In the genomic region with DNA sequence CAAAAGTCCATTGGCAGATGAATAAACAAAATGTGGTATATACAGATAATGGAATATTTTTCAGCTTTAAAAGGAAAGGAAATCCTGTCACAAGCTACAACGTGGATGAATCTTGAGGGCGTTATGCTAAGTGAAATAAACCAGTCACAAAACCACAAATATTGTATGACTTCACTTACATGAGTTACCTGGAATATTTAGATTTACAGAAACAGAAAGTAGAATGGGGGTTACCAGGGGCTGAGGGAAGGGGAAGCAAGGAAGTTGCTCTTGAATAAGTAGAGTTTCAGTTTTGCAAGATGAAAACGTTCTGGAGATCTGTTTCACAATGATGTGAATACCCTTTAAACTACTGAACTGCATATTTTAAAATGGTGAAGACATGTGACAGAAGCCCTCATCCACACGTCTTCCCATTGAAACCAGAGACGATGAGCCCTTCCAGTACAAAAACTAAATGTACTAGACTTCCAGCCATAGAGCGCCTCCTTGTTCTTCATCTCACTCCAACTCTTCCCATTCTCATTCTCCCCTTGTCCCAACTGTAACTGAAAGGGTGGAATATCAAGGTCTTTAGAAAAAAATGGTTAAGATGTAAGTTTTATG, we compare ENCODE assay signal across 11 cellular contexts.
DNase-seq lines count a peak whose midpoint lies in the region; ATAC-seq and TF ChIP-seq lines count a peak whose summit lies in the region.
"Had no signal": no experiment of that assay in that cellular context is flagged by ENCODE, and none has a peak within 500 bp of the region (broad histone marks: within the 10 kb centered on the region; RNA-seq: fewer than 3 reads in every experiment).

No MANE protein-coding gene starts in this region.

- H3K4me3 ChIP-seq in PC-3 (ENCODE audit: low read length) = no peak overlapping the region
- H3K4me3 ChIP-seq: smooth muscle cell, vagina had no signal

- intact Hi-C loops in PC-3 (cut with micrococcal nuclease) = no loop called here

- H3K27ac ChIP-seq in PC-3 (ENCODE audit: low read length) = no peak overlapping the region
- H3K27ac ChIP-seq: vagina had no signal

- H3K9me2 ChIP-seq in PC-3 (replicated peaks; ENCODE audit: low read length) = no peaks in the 10 kb centered on the region

- no peak overlapping the region for H3K9ac ChIP-seq in PC-3 (ENCODE audit: low read length)

- H3K4me1 Mint-ChIP-seq in activated CD4-positive, alpha-beta T cell treated with anti-CD3 and anti-CD28 coated beads, Interleukin-2, amount 10 ng/mL, durations not matched to agents 7 days and 5 days = peaks cover 25% of the 10 kb centered on the region
- H3K4me1 Mint-ChIP-seq in T-cell = peaks cover 8 to 12% (median 8%) of the 10 kb centered on the region in 3 donors
- H3K4me1 Mint-ChIP-seq in stimulated activated effector memory CD8-positive, alpha-beta T cell treated with anti-CD3 and anti-CD28 coated beads, Interleukin-12 subunit alpha, Interleukin-12 subunit beta, amount 100 ng/mL, for 72 hours = peaks cover 20% of the 10 kb centered on the region

- peaks cover 16% of the 10 kb centered on the region for H3K4me1 ChIP-seq in PC-3 (ENCODE audit: insufficient read depth, low read length)
- H3K4me1 ChIP-seq: vagina had no signal

- no peaks in the 10 kb centered on the region for H3K27me3 ChIP-seq in PC-3 (ENCODE audit: low read length)
- H3K27me3 ChIP-seq: vagina had no signal

- peak overlapping the region; percentile 86 for H3K27ac Mint-ChIP-seq in activated CD4-positive, alpha-beta T cell treated with anti-CD3 and anti-CD28 coated beads, Interleukin-2, amount 10 ng/mL, durations not matched to agents 7 days and 5 days
- peak overlapping the region; percentile 46 to 70 for H3K27ac Mint-ChIP-seq in T-cell
- peak overlapping the region; percentile 68 for H3K27ac Mint-ChIP-seq in stimulated activated effector memory CD8-positive, alpha-beta T cell treated with anti-CD3 and anti-CD28 coated beads, Interleukin-12 subunit alpha, Interleukin-12 subunit beta, amount 100 ng/mL, for 72 hours

- H3K79me2 ChIP-seq in PC-3 (ENCODE audit: low read length) = no peaks in the 10 kb centered on the region

- no peaks in the 10 kb centered on the region; the same call in 1 of the 2 replicates for H3K36me3 ChIP-seq in PC-3 (ENCODE audit: low read depth, low read length)

- peaks cover 2% of the 10 kb centered on the region for H3K9me3 Mint-ChIP-seq in activated CD4-positive, alpha-beta T cell treated with anti-CD3 and anti-CD28 coated beads, Interleukin-2, amount 10 ng/mL, durations not matched to agents 7 days and 5 days
- no peaks in the 10 kb centered on the region for H3K9me3 Mint-ChIP-seq in T-cell
- H3K9me3 Mint-ChIP-seq in stimulated activated effector memory CD8-positive, alpha-beta T cell treated with anti-CD3 and anti-CD28 coated beads, Interleukin-12 subunit alpha, Interleukin-12 subunit beta, amount 100 ng/mL, for 72 hours = no peaks in the 10 kb centered on the region

- BruUV-seq in PC-3 (replicated peaks; lab: Mats Ljungman, UMichigan) = no TSS peak

- H2AFZ ChIP-seq in PC-3 (ENCODE audit: low read length) = no peak overlapping the region

- H3K9me3 ChIP-seq in PC-3 (ENCODE audit: low read length) = no peaks in the 10 kb centered on the region
- H3K9me3 ChIP-seq: vagina had no signal

- peaks cover 36% of the 10 kb centered on the region for H3K36me3 Mint-ChIP-seq in activated CD4-positive, alpha-beta T cell treated with anti-CD3 and anti-CD28 coated beads, Interleukin-2, amount 10 ng/mL, durations not matched to agents 7 days and 5 days (ENCODE audit: low read depth)
- peaks cover 64% of the 10 kb centered on the region for H3K36me3 Mint-ChIP-seq in T-cell
- H3K36me3 Mint-ChIP-seq in stimulated activated effector memory CD8-positive, alpha-beta T cell treated with anti-CD3 and anti-CD28 coated beads, Interleukin-12 subunit alpha, Interleukin-12 subunit beta, amount 100 ng/mL, for 72 hours = peaks cover 72% of the 10 kb centered on the region

- peak; percentile 72 for ATAC-seq in HG02840 (IDR thresholded peaks at IDR 0.05; ENCODE audit: low FRiP score, unreplicated experiment)
- ATAC-seq in T-cell (replicated peaks in 1 of 4) = peak in 1 of 4 experiments; percentile 16
- ATAC-seq in stimulated activated effector memory CD8-positive, alpha-beta T cell treated with anti-CD3 and anti-CD28 coated beads, Interleukin-12 subunit alpha, Interleukin-12 subunit beta, amount 100 ng/mL, for 72 hours = peak; percentile 81
- ATAC-seq in PC-3 = no peak

- peak overlapping the region; percentile 28 for H3K4me3 Mint-ChIP-seq in activated CD4-positive, alpha-beta T cell treated with anti-CD3 and anti-CD28 coated beads, Interleukin-2, amount 10 ng/mL, durations not matched to agents 7 days and 5 days
- H3K4me3 Mint-ChIP-seq in T-cell = no peak overlapping the region
- H3K4me3 Mint-ChIP-seq in stimulated activated effector memory CD8-positive, alpha-beta T cell treated with anti-CD3 and anti-CD28 coated beads, Interleukin-12 subunit alpha, Interleukin-12 subunit beta, amount 100 ng/mL, for 72 hours = peak overlapping the region; percentile 44

- H3K4me2 ChIP-seq in PC-3 (ENCODE audit: low read length) = no peak overlapping the region
- H3K4me2 ChIP-seq: smooth muscle cell had no signal

- TF ChIP-seq CTCF in PC-3 (conservative IDR thresholded peaks at IDR 0.05; ENCODE audit: low read depth, low read length) = no peak

- CTCF ChIA-PET in activated CD4-positive, alpha-beta T cell treated with anti-CD3 and anti-CD28 coated beads, Interleukin-2, amount 10 ng/mL, durations not matched to agents 7 days and 5 days (lab: Charles Lee) = no interaction called here
- CTCF ChIA-PET in T-cell (lab: Charles Lee) (no interaction called here), PC-3 (lab: Charles Lee) (no interaction called here)

- no peaks in the 10 kb centered on the region for H4K20me1 ChIP-seq in PC-3 (ENCODE audit: low read length)

- in situ Hi-C loops in ACHN (cut with HindIII; ENCODE audit: low pct_ligation_motif_present, low pct_unique_long_range_greater_than_20kb, low sequenced_read_pairs) = no loop called here

- H3K27me3 Mint-ChIP-seq in activated CD4-positive, alpha-beta T cell treated with anti-CD3 and anti-CD28 coated beads, Interleukin-2, amount 10 ng/mL, durations not matched to agents 7 days and 5 days = no peaks in the 10 kb centered on the region
- no peaks in the 10 kb centered on the region for H3K27me3 Mint-ChIP-seq in T-cell

- peak; percentile 42 for DNase-seq in activated CD4-positive, alpha-beta T cell treated with anti-CD3 and anti-CD28 coated beads, Interleukin-2, amount 10 ng/mL, durations not matched to agents 7 days and 5 days
- no peak for DNase-seq in activated CD4-positive, alpha-beta T cell treated with anti-CD3 and anti-CD28 coated beads for 1 hour
- DNase-seq in T-cell (no peak), T-helper 9 cell (no peak), PC-3 (no peak), ACHN (no peak)
- DNase-seq in stimulated activated effector memory CD8-positive, alpha-beta T cell treated with anti-CD3 and anti-CD28 coated beads, Interleukin-12 subunit alpha, Interleukin-12 subunit beta, amount 100 ng/mL, for 72 hours (ENCODE audit: low spot score in 2 of 2) = no peak
- DNase-seq: NCI-H1417 treated with DMSO at 0.1 percent for 48 hours had no signal

- POLR2A ChIA-PET in activated CD4-positive, alpha-beta T cell treated with anti-CD3 and anti-CD28 coated beads, Interleukin-2, amount 10 ng/mL, durations not matched to agents 7 days and 5 days (lab: Charles Lee) = no interaction called here
- POLR2A ChIA-PET in T-cell (lab: Charles Lee) (no interaction called here), PC-3 (lab: Charles Lee; ENCODE audit: unreplicated experiment) (no interaction called here)

- no peaks in the 10 kb centered on the region for H3F3A ChIP-seq in PC-3 (ENCODE audit: low read length, unreplicated experiment)

Comparison
In these comparisons a context has a peak if more than half of its experiments do, and no peak if none do; other contexts are left out.
1. H3K4me3 Mint-ChIP-seq: peak in activated CD4-positive, alpha-beta T cell treated with anti-CD3 and anti-CD28 coated beads, Interleukin-2, amount 10 ng/mL, durations not matched to agents 7 days and 5 days (single experiment) and stimulated activated effector memory CD8-positive, alpha-beta T cell treated with anti-CD3 and anti-CD28 coated beads, Interleukin-12 subunit alpha, Interleukin-12 subunit beta, amount 100 ng/mL, for 72 hours (single experiment); none in T-cell (0 of 3).
2. Peak in every context shown above with its lines, with median percentiles within 50 percentile points of each other: H3K27ac Mint-ChIP-seq.